20 cellular contexts compared by ENCODE assay signal in the genomic region with DNA sequence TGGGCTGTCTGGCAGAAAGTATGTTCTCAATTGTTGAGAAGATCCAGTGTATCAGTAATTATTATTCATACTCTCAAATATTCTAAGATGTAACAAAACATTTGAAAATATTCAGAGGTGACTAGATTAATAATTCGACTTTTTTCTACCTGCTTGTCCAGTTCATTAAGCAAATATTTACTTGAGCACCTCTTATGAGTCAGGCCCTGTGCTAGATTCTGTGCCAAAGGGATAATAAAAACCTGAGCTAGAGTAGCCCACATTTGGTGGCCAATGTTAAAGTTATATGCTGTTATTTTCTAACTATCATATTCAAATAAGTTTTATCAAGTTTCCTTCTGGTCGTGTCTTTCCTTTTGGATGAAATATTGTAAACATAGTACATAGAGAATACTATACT. TPM values are rescaled to one million over a fixed set of nuclear protein-coding genes. Genes with fewer than 3 reads are reported as not detected.
DNase-seq lines count a peak whose midpoint lies in the region; ATAC-seq and TF ChIP-seq lines count a peak whose summit lies in the region.
"Had no signal": no experiment of that assay in that cellular context is flagged by ENCODE, and none has a peak within 500 bp of the region (broad histone marks: within the 10 kb centered on the region; RNA-seq: fewer than 3 reads in every experiment).

No MANE protein-coding gene starts in this region.

- no peaks in the 10 kb centered on the region for H4K20me1 ChIP-seq in PC-3 (ENCODE audit: low read length)

- no peak overlapping the region for H3K9ac ChIP-seq in PC-3 (ENCODE audit: low read length)

- H3K36me3 ChIP-seq in PC-3 (ENCODE audit: low read depth, low read length) (no peaks in the 10 kb centered on the region), psoas muscle (ENCODE audit: insufficient read depth in 1 of 2, low read depth in 1 of 2) (no peaks in the 10 kb centered on the region)
- H3K36me3 ChIP-seq: BE2C, Peyer's patch, SJCRH30 had no signal

- no peak overlapping the region for H2AFZ ChIP-seq in PC-3 (ENCODE audit: low read length)
- H2AFZ ChIP-seq: GM23338 had no signal

- BruUV-seq in PC-3 (replicated peaks; lab: Mats Ljungman, UMichigan): no TSS peak

- WGBS in psoas muscle, 3 donors: 72 to 81% (median 78%) methylated on average over 2 of the region's 2 CpGs

- TF ChIP-seq CTCF in PC-3 (conservative IDR thresholded peaks at IDR 0.05; ENCODE audit: low read depth, low read length) (no peak), epithelial cell of esophagus (IDR thresholded peaks at IDR 0.05; ENCODE audit: insufficient read depth, low read depth, low read length, missing control alignments) (no peak), psoas muscle (IDR thresholded peaks at IDR 0.05) (no peak)

- H3K4me2 ChIP-seq in PC-3 (ENCODE audit: low read length): peak overlapping the region; percentile 76
- H3K4me2 ChIP-seq: GM23338 had no signal

- POLR2A ChIA-PET in PC-3 (lab: Charles Lee; ENCODE audit: unreplicated experiment) (no interaction called here), HEK293T (lab: Yijun Ruan, JAX) (no interaction called here)

- no peaks in the 10 kb centered on the region for H3K9me3 ChIP-seq in PC-3 (ENCODE audit: low read length)
- no peaks in the 10 kb centered on the region for H3K9me3 ChIP-seq in psoas muscle
- H3K9me3 ChIP-seq: BE2C, Peyer's patch, SJCRH30 had no signal

- H3K4me1 ChIP-seq in PC-3 (ENCODE audit: insufficient read depth, low read length) (peaks cover 80% of the 10 kb centered on the region), psoas muscle (peaks cover 68% of the 10 kb centered on the region)

- DNase-seq in DMS53 treated with DMSO at 0.1 percent for 48 hours (lab: John Stamatoyannopoulos, UW; ENCODE audit: unreplicated experiment) (peak; percentile 34), PC-3 (peak; percentile 81), epithelial cell of esophagus (ENCODE audit: low read depth) (peak; percentile 74), psoas muscle (no peak), HEK293T (ENCODE audit: extremely low spot score) (no peak), retina (no peak)
- no peak for DNase-seq in activated CD4-positive, alpha-beta T cell treated with anti-CD3 and anti-CD28 coated beads, Interleukin-2, amount 50 U/mL, for 48 hours
- DNase-seq: BE2C; CD4-positive, alpha-beta memory T cell; DND-41; GDM1; MV-4-11; NCI-H1436; NCI-H2081 treated with DMSO at 0.1 percent for 48 hours; NCI-H510A treated with DMSO at 0.1 percent for 48 hours; NCI-H82; Peyer's patch; SJCRH30 had no signal

- no peaks in the 10 kb centered on the region for H3K9me2 ChIP-seq in PC-3 (replicated peaks; ENCODE audit: low read length)

- H3K27me3 ChIP-seq in PC-3 (ENCODE audit: low read length) (no peaks in the 10 kb centered on the region), psoas muscle (ENCODE audit: insufficient read depth in 3 of 3, low read length in 2 of 3) (no peaks in the 10 kb centered on the region)
- H3K27me3 ChIP-seq: BE2C, Peyer's patch, SJCRH30 had no signal

- H3K79me2 ChIP-seq in PC-3 (ENCODE audit: low read length): peaks cover 61% of the 10 kb centered on the region

- H3K27ac ChIP-seq in PC-3 (ENCODE audit: low read length) (peak overlapping the region; percentile 57), psoas muscle (peak overlapping the region; percentile 64)
- H3K27ac ChIP-seq: HL-60, Peyer's patch, SJCRH30 had no signal

- H3F3A ChIP-seq in PC-3 (ENCODE audit: low read length, unreplicated experiment): no peaks in the 10 kb centered on the region

- ATAC-seq in PC-3 (peak; percentile 76), psoas muscle (no peak)
- ATAC-seq: GM23338 had no signal

- intact Hi-C loops in PC-3 (cut with micrococcal nuclease): no loop called here
- intact Hi-C loops in psoas muscle (cut with DNase I): no loop called here

- peak overlapping the region; percentile 32; the same call in 1 of the 2 replicates for H3K4me3 ChIP-seq in PC-3 (ENCODE audit: low read length)
- no peak overlapping the region for H3K4me3 ChIP-seq in epithelial cell of esophagus (ENCODE audit: low read length)
- H3K4me3 ChIP-seq in psoas muscle: no peak overlapping the region
- H3K4me3 ChIP-seq: GM23338, Peyer's patch, SJCRH30 had no signal

- CTCF ChIA-PET in PC-3 (lab: Charles Lee): interaction anchor here (0.6 kb wide), 1 partner anchor 76 kb away, joined by 3 read pairs; no protein-coding TSS in a partner anchor
- CTCF ChIA-PET in HEK293T (lab: Yijun Ruan, JAX): no interaction called here

TF ChIP-seq in HEK293T, 16 proteins besides CTCF, POLR2A, EP300 and RAD21:
- TF ChIP-seq BHLHE40 (IDR thresholded peaks at IDR 0.05; ENCODE audit: borderline replicate concordance) (no peak), SP1 (IDR thresholded peaks at IDR 0.05) (no peak), LEF1 (IDR thresholded peaks at IDR 0.05; ENCODE audit: borderline replicate concordance) (no peak), SUZ12 (IDR thresholded peaks at IDR 0.05) (no peak), TARDBP (IDR thresholded peaks at IDR 0.05) (no peak), FOXK2 (IDR thresholded peaks at IDR 0.05) (no peak), ELF4 (IDR thresholded peaks at IDR 0.05) (no peak), NFRKB (IDR thresholded peaks at IDR 0.05) (no peak), FOXA1 (IDR thresholded peaks at IDR 0.05) (no peak), ZNF384 (IDR thresholded peaks at IDR 0.05) (no peak), PKNOX1 (IDR thresholded peaks at IDR 0.05) (no peak)

RNA-seq across cellular contexts. Expression of gene ARHGAP10, which starts 58.5 kb away (rescaled TPM):
- total RNA-seq in PC-3 (2014; rRNA removed) (9.0 and 12.0 TPM in 2 replicates), psoas muscle (10 to 100 TPM; 34.0 to 43.5 (median 37.3) TPM)
- polyA plus RNA-seq in psoas muscle: 10 to 100 TPM; 28.8 to 30.3 (median 28.8) TPM

Comparison
In these comparisons a context has a peak if more than half of its experiments do, and no peak if none do; other contexts are left out.
1. DNase-seq: peak in DMS53 treated with DMSO at 0.1 percent for 48 hours (single experiment), PC-3 (single experiment) and epithelial cell of esophagus (single experiment); none in psoas muscle (0 of 2), HEK293T (single experiment), activated CD4-positive, alpha-beta T cell treated with anti-CD3 and anti-CD28 coated beads, Interleukin-2, amount 50 U/mL, for 48 hours (0 of 2) and retina (single experiment).